Comparison of ENCODE assay signal across 8 cellular contexts in genomic region chr2:112706170-112706664, GRCh38. TPM values are rescaled to one million over a fixed set of nuclear protein-coding genes. Genes with fewer than 3 reads are reported as not detected.
DNase-seq lines count a peak whose midpoint lies in the region; TF ChIP-seq lines count a peak whose summit lies in the region.

No MANE protein-coding gene starts in this region.

- H3K4me1 Mint-ChIP-seq in activated naive CD8-positive, alpha-beta T cell treated with anti-CD3 and anti-CD28 coated beads for 36 hours, result peaks cover 19% of the 10 kb centered on the region
- H3K4me1 Mint-ChIP-seq in endothelial cell (ENCODE audit: unreplicated experiment), result peaks cover 29% of the 10 kb centered on the region

- peak; percentile 48 for DNase-seq in GM20000 (ENCODE audit: low spot score)
- DNase-seq in NOMO-1 (lab: John Stamatoyannopoulos, UW; ENCODE audit: unreplicated experiment in 2 of 2), result peak; percentile 56 to 74
- peak; percentile 63 for DNase-seq in activated naive CD8-positive, alpha-beta T cell treated with anti-CD3 and anti-CD28 coated beads for 36 hours
- DNase-seq in smooth muscle cell (lab: John Stamatoyannopoulos, UW; ENCODE audit: unreplicated experiment), result no peak
- DNase-seq in NCI-H1105 treated with DMSO at 0.1 percent for 48 hours (lab: John Stamatoyannopoulos, UW), result no peak
- DNase-seq in endothelial cell (ENCODE audit: low spot score), result no peak
- DNase-seq in superior temporal gyrus (ENCODE audit: extremely low spot score), result no peak
- DNase-seq in NCI-H69 (lab: John Stamatoyannopoulos, UW), result no peak

- H3K27ac Mint-ChIP-seq in activated naive CD8-positive, alpha-beta T cell treated with anti-CD3 and anti-CD28 coated beads for 36 hours, result no peak overlapping the region
- H3K27ac Mint-ChIP-seq in endothelial cell (ENCODE audit: unreplicated experiment), result no peak overlapping the region

- H3K27ac ChIP-seq in smooth muscle cell (ENCODE audit: low read depth), result peak overlapping the region; percentile 16

- H3K4me3 ChIP-seq in smooth muscle cell, result no peak overlapping the region

- no peaks in the 10 kb centered on the region for H3K4me1 ChIP-seq in smooth muscle cell (ENCODE audit: low read depth)

- H3K9ac ChIP-seq in smooth muscle cell (ENCODE audit: low read depth), result no peak overlapping the region

- H3K9me3 Mint-ChIP-seq in activated naive CD8-positive, alpha-beta T cell treated with anti-CD3 and anti-CD28 coated beads for 36 hours, result no peaks in the 10 kb centered on the region
- H3K9me3 Mint-ChIP-seq in endothelial cell (ENCODE audit: unreplicated experiment), result peaks cover 2% of the 10 kb centered on the region

- no peak for TF ChIP-seq CTCF in GM20000 (IDR thresholded peaks at IDR 0.05; ENCODE audit: extremely low read depth, missing control alignments)
- TF ChIP-seq CTCF in smooth muscle cell (IDR thresholded peaks at IDR 0.05; ENCODE audit: borderline replicate concordance, insufficient read depth, poor library complexity, severe bottlenecking), result no peak
- TF ChIP-seq CTCF in endothelial cell (IDR thresholded peaks at IDR 0.05; ENCODE audit: unreplicated experiment), result no peak

- H3F3A ChIP-seq in smooth muscle cell (ENCODE audit: low read depth), result no peaks in the 10 kb centered on the region

- no peaks in the 10 kb centered on the region for H3K9me3 ChIP-seq in smooth muscle cell (replicated peaks; ENCODE audit: low read depth)

- peak overlapping the region; percentile 59 for H3K4me2 ChIP-seq in smooth muscle cell

- peaks cover 2% of the 10 kb centered on the region for H3K36me3 Mint-ChIP-seq in activated naive CD8-positive, alpha-beta T cell treated with anti-CD3 and anti-CD28 coated beads for 36 hours
- H3K36me3 Mint-ChIP-seq in endothelial cell (ENCODE audit: low read depth, unreplicated experiment), result peaks cover 3% of the 10 kb centered on the region

- no peak overlapping the region for H2AFZ ChIP-seq in smooth muscle cell (ENCODE audit: low read depth)

- peaks cover 28% of the 10 kb centered on the region for H3K27me3 Mint-ChIP-seq in activated naive CD8-positive, alpha-beta T cell treated with anti-CD3 and anti-CD28 coated beads for 36 hours
- peaks cover 1% of the 10 kb centered on the region for H3K27me3 Mint-ChIP-seq in endothelial cell (ENCODE audit: unreplicated experiment)

- no peaks in the 10 kb centered on the region for H3K27me3 ChIP-seq in smooth muscle cell (ENCODE audit: low read depth)

- H3K4me3 Mint-ChIP-seq in activated naive CD8-positive, alpha-beta T cell treated with anti-CD3 and anti-CD28 coated beads for 36 hours, result no peak overlapping the region
- H3K4me3 Mint-ChIP-seq in endothelial cell (ENCODE audit: unreplicated experiment), result no peak overlapping the region

- no peaks in the 10 kb centered on the region for H4K20me1 ChIP-seq in smooth muscle cell (ENCODE audit: low read depth)

- 27% methylated on average over 5 of the region's 5 CpGs for WGBS in smooth muscle cell (ENCODE audit: low lambda C conversion rate)

- H3K79me2 ChIP-seq in smooth muscle cell (ENCODE audit: low read depth), result no peaks in the 10 kb centered on the region

- no peaks in the 10 kb centered on the region for H3K36me3 ChIP-seq in smooth muscle cell (ENCODE audit: low read depth)

RNA-seq across cellular contexts. Expression of gene NT5DC4, which starts 14.6 kb away (rescaled TPM):
- total RNA-seq in activated naive CD8-positive, alpha-beta T cell treated with anti-CD3 and anti-CD28 coated beads for 36 hours, result not detected
- not detected in 2 replicates for total RNA-seq in smooth muscle cell
- polyA plus RNA-seq in smooth muscle cell, result not detected in 2 replicates
- not detected for total RNA-seq in endothelial cell (ENCODE audit: unreplicated experiment)

RNA-seq across cellular contexts. Expression of gene CKAP2L, which starts 58.2 kb away (rescaled TPM):
- total RNA-seq in activated naive CD8-positive, alpha-beta T cell treated with anti-CD3 and anti-CD28 coated beads for 36 hours, result 10 to 100 TPM; 24.3 to 25.8 TPM
- 7.8 and 16.7 TPM in 2 replicates for total RNA-seq in smooth muscle cell
- polyA plus RNA-seq in smooth muscle cell, result 5.1 and 6.6 TPM in 2 replicates
- total RNA-seq in endothelial cell (ENCODE audit: unreplicated experiment), result 5.5 TPM

Comparison
In these comparisons a context has a peak if more than half of its experiments do, and no peak if none do; other contexts are left out.
1. DNase-seq: peak in GM20000 (single experiment), NOMO-1 (2 of 2) and activated naive CD8-positive, alpha-beta T cell treated with anti-CD3 and anti-CD28 coated beads for 36 hours (single experiment); none in smooth muscle cell (single experiment), NCI-H1105 treated with DMSO at 0.1 percent for 48 hours (single experiment), endothelial cell (single experiment), superior temporal gyrus (single experiment) and NCI-H69 (single experiment).